Comparison of ENCODE assay signal across 29 cellular contexts in genomic region chr13:67934615-67935330, GRCh38.
"Had no signal": no experiment of that assay in that cellular context is flagged by ENCODE, and none has a peak within 500 bp of the region (broad histone marks: within the 10 kb centered on the region; RNA-seq: fewer than 3 reads in every experiment).

No MANE protein-coding gene starts in this region.

- H3K27me3 ChIP-seq: colonic mucosa, gastrocnemius medialis, ovary, suprapubic skin, transverse colon, upper lobe of right lung, uterus had no signal

- H3K4me1 ChIP-seq: colonic mucosa, gastrocnemius medialis, psoas muscle, suprapubic skin, transverse colon, upper lobe of right lung, uterus had no signal

- H3K4me1 Mint-ChIP-seq: endodermal cell; memory B cell; naive thymus-derived CD8-positive, alpha-beta T cell; stimulated activated naive CD8-positive, alpha-beta T cell treated with anti-CD3 and anti-CD28 coated beads, Interleukin-15, amount 100 ng/mL, for 72 hours had no signal

- H3K9me3 ChIP-seq: colonic mucosa, gastrocnemius medialis, ovary, psoas muscle, suprapubic skin, transverse colon, upper lobe of right lung, uterus had no signal

- H3K9me3 Mint-ChIP-seq: endodermal cell, memory B cell, nephron progenitor cell had no signal

- ATAC-seq: esophagus mucosa; gastrocnemius medialis; naive thymus-derived CD8-positive, alpha-beta T cell; psoas muscle; sciatic nerve; stimulated activated naive CD8-positive, alpha-beta T cell treated with anti-CD3 and anti-CD28 coated beads, Interleukin-15, amount 100 ng/mL, for 72 hours; upper lobe of right lung had no signal

- H3K36me3 ChIP-seq: colonic mucosa, gastrocnemius medialis, ovary, suprapubic skin, transverse colon, upper lobe of right lung, uterus had no signal

- H3K27ac Mint-ChIP-seq: dendritic cell treated with granulocyte-macrophage colony-stimulating factor and Interleukin-4, amounts not matched to agents 40 ng/mL and 50 ng/mL, for 4 days; endodermal cell; memory B cell; naive thymus-derived CD8-positive, alpha-beta T cell; nephron progenitor cell; stimulated activated naive CD8-positive, alpha-beta T cell treated with anti-CD3 and anti-CD28 coated beads, Interleukin-15, amount 100 ng/mL, for 72 hours had no signal

- H3K27ac ChIP-seq: colonic mucosa, epithelial cell of prostate, gastrocnemius medialis, ovary, psoas muscle, suprapubic skin, transverse colon, upper lobe of right lung, uterus had no signal

- H3K36me3 Mint-ChIP-seq: memory B cell; naive thymus-derived CD8-positive, alpha-beta T cell had no signal

- H3K4me3 Mint-ChIP-seq: dendritic cell treated with granulocyte-macrophage colony-stimulating factor and Interleukin-4, amounts not matched to agents 40 ng/mL and 50 ng/mL, for 4 days; endodermal cell; memory B cell; naive thymus-derived CD8-positive, alpha-beta T cell; nephron progenitor cell; stimulated activated naive CD8-positive, alpha-beta T cell treated with anti-CD3 and anti-CD28 coated beads, Interleukin-15, amount 100 ng/mL, for 72 hours had no signal

- DNase-seq: colonic mucosa; effector CD8-positive, alpha-beta T cell; endodermal cell; foreskin fibroblast; gastrocnemius medialis; head of caudate nucleus; naive thymus-derived CD8-positive, alpha-beta T cell; nephron progenitor cell; nucleus accumbens; ovary; posterior cingulate gyrus; psoas muscle; stimulated activated CD4-positive, alpha-beta T cell treated with anti-CD3 and anti-CD28 coated beads, Interleukin-12 subunit alpha, Interleukin-12 subunit beta, amount 100 ng/mL, for 4 hours; stimulated activated CD4-positive, alpha-beta T cell treated with anti-CD3 and anti-CD28 coated beads, Interleukin-1b, Interleukin-23, amount 100 ng/mL, for 48 hours; stimulated activated CD4-positive, alpha-beta T cell treated with anti-CD3 and anti-CD28 coated beads, Interleukin-4, amount 100 ng/mL, for 1 hour; stimulated activated CD8-positive, alpha-beta memory T cell treated with anti-CD3 and anti-CD28 coated beads, Interleukin-4, amount 100 ng/mL, for 48 hours; stimulated activated naive CD4-positive, alpha-beta T cell; stimulated activated naive CD8-positive, alpha-beta T cell treated with anti-CD3 and anti-CD28 coated beads, Interleukin-15, amount 100 ng/mL, for 72 hours; transverse colon; upper lobe of right lung; uterus had no signal

- H3K27me3 Mint-ChIP-seq: dendritic cell treated with granulocyte-macrophage colony-stimulating factor and Interleukin-4, amounts not matched to agents 40 ng/mL and 50 ng/mL, for 4 days; memory B cell; naive thymus-derived CD8-positive, alpha-beta T cell; stimulated activated naive CD8-positive, alpha-beta T cell treated with anti-CD3 and anti-CD28 coated beads, Interleukin-15, amount 100 ng/mL, for 72 hours had no signal

- H3K4me3 ChIP-seq: colonic mucosa, gastrocnemius medialis, lung, ovary, psoas muscle, smooth muscle cell, suprapubic skin, transverse colon, upper lobe of right lung, uterus had no signal
